8 cellular contexts compared by ENCODE assay signal in genomic region chr11:47186076-47186936, GRCh38. TPM values are rescaled to one million over a fixed set of nuclear protein-coding genes. Genes with fewer than 3 reads are reported as not detected.
DNase-seq lines count a peak whose midpoint lies in the region; TF ChIP-seq lines count a peak whose summit lies in the region.

TSS of gene PACSIN3 (minus strand) at chr11:47186434. CDS start at chr11:47182727, 3,707 bp downstream.

- H3K4me2 ChIP-seq in OCI-LY7 (ENCODE audit: low read length), result peak within 1 kb of the TSS; percentile 68

- no peaks in the 10 kb centered on the region for H3K36me3 Mint-ChIP-seq in activated naive CD8-positive, alpha-beta T cell
- peaks cover 5% of the 10 kb centered on the region for H3K36me3 Mint-ChIP-seq in osteocyte (ENCODE audit: unreplicated experiment)

- H3K4me3 ChIP-seq in OCI-LY7 (ENCODE audit: low read depth, low read length, poor library complexity, severe bottlenecking), result peak within 1 kb of the TSS; percentile 30

- H3K27ac ChIP-seq in OCI-LY7 (ENCODE audit: low read depth, low read length, poor library complexity, severe bottlenecking), result no peak within 1 kb of the TSS

- H3K4me3 Mint-ChIP-seq in activated naive CD8-positive, alpha-beta T cell, result peak within 1 kb of the TSS; percentile 82
- H3K4me3 Mint-ChIP-seq in osteocyte (ENCODE audit: unreplicated experiment), result peak within 1 kb of the TSS; percentile 86

- peak within 1 kb of the TSS; percentile 21; the same call in 1 of the 2 replicates for H2AFZ ChIP-seq in OCI-LY7 (ENCODE audit: low read length)

- TF ChIP-seq CTCF in OCI-LY7 (conservative IDR thresholded peaks at IDR 0.05; ENCODE audit: low read length) (no peak), osteocyte (IDR thresholded peaks at IDR 0.05) (peak; percentile 33)

- no peaks in the 10 kb centered on the region for H3K36me3 ChIP-seq in OCI-LY7 (ENCODE audit: insufficient read depth, low read length)

- H3K9me3 ChIP-seq in OCI-LY7 (ENCODE audit: low read length), result no peaks in the 10 kb centered on the region

- CTCF ChIA-PET in OCI-LY7 (lab: Charles Lee; ENCODE audit: unreplicated experiment), result no interaction called here

- H3K9me2 ChIP-seq in OCI-LY7 (ENCODE audit: insufficient read depth, low read length), result no peaks in the 10 kb centered on the region

- H3K27me3 Mint-ChIP-seq in activated naive CD8-positive, alpha-beta T cell, result peaks cover 5% of the 10 kb centered on the region
- H3K27me3 Mint-ChIP-seq in osteocyte (ENCODE audit: unreplicated experiment), result no peaks in the 10 kb centered on the region

- no peaks in the 10 kb centered on the region for H3K9me3 Mint-ChIP-seq in activated naive CD8-positive, alpha-beta T cell (ENCODE audit: low read depth)
- no peaks in the 10 kb centered on the region for H3K9me3 Mint-ChIP-seq in osteocyte (ENCODE audit: unreplicated experiment)

- DNase-seq in COLO668 (lab: John Stamatoyannopoulos, UW; ENCODE audit: unreplicated experiment), result peak; percentile 58
- no peak for DNase-seq in H4 (ENCODE audit: low spot score)
- no peak for DNase-seq in OCI-LY7 (ENCODE audit: low spot score)
- DNase-seq in head of caudate nucleus, result peak in 26 of 42 donors; percentile 12 to 73 (median 33)
- peak; percentile 84 for DNase-seq in osteocyte (ENCODE audit: extremely low spot score, unreplicated experiment)
- DNase-seq in GM19240 (ENCODE audit: insufficient read length, low spot score), result no peak
- DNase-seq in NCI-H1694 (lab: John Stamatoyannopoulos, UW), result no peak

- peaks cover 10% of the 10 kb centered on the region for H3K4me1 Mint-ChIP-seq in activated naive CD8-positive, alpha-beta T cell (ENCODE audit: low read depth)
- peaks cover 54% of the 10 kb centered on the region for H3K4me1 Mint-ChIP-seq in osteocyte (ENCODE audit: unreplicated experiment)

- no peaks in the 10 kb centered on the region for H4K20me1 ChIP-seq in OCI-LY7 (ENCODE audit: insufficient read depth, low read length)

- no peaks in the 10 kb centered on the region for H3K79me2 ChIP-seq in OCI-LY7 (ENCODE audit: insufficient read depth, low read depth, low read length)

- intact Hi-C loops in OCI-LY7 (cut with micrococcal nuclease; ENCODE audit: unreplicated experiment), result no loop called here
- intact Hi-C loops in head of caudate nucleus (cut with DNase I), result no loop called here

- peak within 1 kb of the TSS; percentile 66 for H3K27ac Mint-ChIP-seq in activated naive CD8-positive, alpha-beta T cell
- H3K27ac Mint-ChIP-seq in osteocyte (ENCODE audit: unreplicated experiment), result peak within 1 kb of the TSS; percentile 91

- POLR2A ChIA-PET in OCI-LY7 (lab: Charles Lee), result no interaction called here

- BruUV-seq in OCI-LY7 (replicated peaks; lab: Mats Ljungman, UMichigan), result no TSS peak

- H3K4me1 ChIP-seq in OCI-LY7 (ENCODE audit: insufficient read depth, low read length, poor library complexity, severe bottlenecking), result peaks cover 9% of the 10 kb centered on the region

RNA-seq across cellular contexts. Expression of gene PACSIN3, which starts in this region (rescaled TPM):
- total RNA-seq in H4 (2014; rRNA removed; shearing (Covaris generic)), result 11.3 and 16.4 TPM in 2 replicates
- not detected in 2 replicates for total RNA-seq in OCI-LY7 (2014; rRNA removed; shearing (Covaris generic))
- total RNA-seq in OCI-LY7 (2022), result not detected in 2 replicates
- total RNA-seq in osteocyte, result 90.3 and 93.3 TPM in 2 replicates

Comparison
In these comparisons a context has a peak if more than half of its experiments do, and no peak if none do; other contexts are left out.
1. DNase-seq: peak in COLO668 (single experiment), head of caudate nucleus (26 of 42) and osteocyte (single experiment); none in H4 (single experiment), OCI-LY7 (single experiment), GM19240 (single experiment) and NCI-H1694 (single experiment).